ENCODE assay signal across 8 cellular contexts in genomic region chr16:1770328-1771071, GRCh38. TPM values are rescaled to one million over a fixed set of nuclear protein-coding genes. Genes with fewer than 3 reads are reported as not detected.
DNase-seq lines count a peak whose midpoint lies in the region; ATAC-seq and TF ChIP-seq lines count a peak whose summit lies in the region.

No MANE protein-coding gene starts in this region.

- no peak for TF ChIP-seq CTCF in ascending aorta (IDR thresholded peaks at IDR 0.05)

- no peaks in the 10 kb centered on the region for H3K9me3 ChIP-seq in ascending aorta

- no peaks in the 10 kb centered on the region for H3K27me3 ChIP-seq in ascending aorta

- peaks cover 19 to 28% of the 10 kb centered on the region in 2 donors for H3K4me1 ChIP-seq in ascending aorta

- H3K36me3 ChIP-seq in ascending aorta = peaks cover 26 to 44% of the 10 kb centered on the region in 2 donors

- intact Hi-C loops in ascending aorta (cut with DNase I) = loop anchor here (5.0 kb wide), 1 partner anchor 93 kb away; the partner anchor contains the start of gene JPT2

- H3K27ac ChIP-seq in ascending aorta = peak overlapping the region; percentile 86 to 95

- DNase-seq in NCI-H2171 treated with DMSO at 0.1 percent for 48 hours (lab: John Stamatoyannopoulos, UW) = peak; percentile 14
- DNase-seq in NCI-H2171 (lab: John Stamatoyannopoulos, UW) = no peak
- peak; percentile 62 for DNase-seq in SHP77 treated with DMSO at 0.1 percent for 48 hours (lab: John Stamatoyannopoulos, UW)
- peak in 1 of 2 donors; percentile 83 for DNase-seq in ascending aorta (ENCODE audit: low spot score in 2 of 2)
- DNase-seq in hepatic stellate cell (ENCODE audit: low spot score) = peak; percentile 78
- peak; percentile 23 for DNase-seq in renal cortical epithelial cell (ENCODE audit: low read depth)
- no peak for DNase-seq in putamen (ENCODE audit: low spot score)

- peak overlapping the region; percentile 98 to 99 for H3K4me3 ChIP-seq in ascending aorta

- no peak for ATAC-seq in HG03457 (IDR thresholded peaks at IDR 0.05; ENCODE audit: unreplicated experiment)

RNA-seq across cellular contexts. Expression of gene NME3, which starts 0.8 kb away (rescaled TPM):
- total RNA-seq in ascending aorta = 326 TPM
- total RNA-seq in renal cortical epithelial cell = 38.9 and 84.0 TPM in 2 replicates

RNA-seq across cellular contexts. Expression of gene EME2, which starts 2.1 kb away (rescaled TPM):
- 25.3 TPM for total RNA-seq in ascending aorta
- 12.2 and 13.1 TPM in 2 replicates for total RNA-seq in renal cortical epithelial cell

RNA-seq across cellular contexts. Expression of gene MRPS34, which starts 2.4 kb away (rescaled TPM):
- total RNA-seq in ascending aorta (170 TPM), renal cortical epithelial cell (41.6 and 68.4 TPM in 2 replicates)

RNA-seq across cellular contexts. Expression of gene SPSB3, which starts 11.9 kb away (rescaled TPM):
- 159 TPM for total RNA-seq in ascending aorta
- total RNA-seq in renal cortical epithelial cell = 53.2 and 60.8 TPM in 2 replicates

RNA-seq across cellular contexts. Expression of gene NUBP2, which starts 12.3 kb away (rescaled TPM):
- 182 TPM for total RNA-seq in ascending aorta
- total RNA-seq in renal cortical epithelial cell = 58.2 and 85.3 TPM in 2 replicates

Comparison
In these comparisons a context has a peak if more than half of its experiments do, and no peak if none do; other contexts are left out.
1. DNase-seq: peak in NCI-H2171 treated with DMSO at 0.1 percent for 48 hours (single experiment), SHP77 treated with DMSO at 0.1 percent for 48 hours (single experiment), hepatic stellate cell (single experiment) and renal cortical epithelial cell (single experiment); none in NCI-H2171 (single experiment) and putamen (single experiment).